Comparison of ENCODE assay signal across 9 cellular contexts in the genomic region with DNA sequence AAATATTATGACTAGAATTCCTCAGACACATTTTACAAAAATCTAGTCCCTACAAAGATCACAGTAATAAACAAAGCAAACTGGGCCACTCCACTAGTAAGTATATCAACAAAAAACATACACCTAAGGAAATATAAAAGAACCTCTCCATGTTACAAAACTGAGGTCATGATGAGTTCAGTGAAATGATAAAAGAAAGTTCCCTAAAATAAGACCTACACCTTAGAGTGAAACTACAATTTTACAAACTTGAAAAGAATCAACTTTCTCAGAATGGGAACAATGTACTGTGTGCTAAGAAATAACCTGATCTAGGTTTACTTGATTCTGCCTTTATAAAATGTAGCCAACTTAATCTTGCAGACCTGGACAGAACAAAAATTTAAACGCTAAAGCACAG. TPM values are rescaled to one million over a fixed set of nuclear protein-coding genes. Genes with fewer than 3 reads are reported as not detected.
DNase-seq lines count a peak whose midpoint lies in the region; ATAC-seq, FAIRE-seq and TF ChIP-seq lines count a peak whose summit lies in the region.
"Had no signal": no experiment of that assay in that cellular context is flagged by ENCODE, and none has a peak within 500 bp of the region (broad histone marks: within the 10 kb centered on the region; RNA-seq: fewer than 3 reads in every experiment).

No MANE protein-coding gene starts in this region.

- no peak overlapping the region for H2AFZ ChIP-seq in astrocyte (ENCODE audit: low read depth, low read length)

- H3K27me3 ChIP-seq in astrocyte (ENCODE audit: insufficient read depth, low read length) (no peaks in the 10 kb centered on the region), lower lobe of right lung (ENCODE audit: low read depth) (no peaks in the 10 kb centered on the region), thyroid gland (no peaks in the 10 kb centered on the region), testis (no peaks in the 10 kb centered on the region)

- intact Hi-C loops in lower lobe of right lung (cut with DNase I) = no loop called here
- intact Hi-C loops in thyroid gland (cut with DNase I) = no loop called here
- intact Hi-C loops in testis (cut with DNase I; ENCODE audit: low total_unique reads) = no loop called here

- H4K20me1 ChIP-seq in astrocyte (ENCODE audit: insufficient read depth, low read length) = peaks cover 11% of the 10 kb centered on the region

- DNase-seq in activated naive CD4-positive, alpha-beta T cell treated with Interleukin-2 at 50 U/mL for 16 hours = no peak
- no peak for DNase-seq in astrocyte (ENCODE audit: low read depth)
- no peak for DNase-seq in lower lobe of right lung
- DNase-seq in thyroid gland = no peak
- DNase-seq in testis = no peak
- DNase-seq in RWPE1 (ENCODE audit: low spot score) = no peak
- DNase-seq: HCEC 1CT had no signal

- H3K79me2 ChIP-seq in astrocyte (ENCODE audit: insufficient read depth, low read length) = peaks cover 8% of the 10 kb centered on the region

- POLR2A ChIA-PET in RWPE1 (lab: Yijun Ruan, JAX; ENCODE audit: low non-redundant PET) = no interaction called here

- H3K4me3 ChIP-seq in astrocyte (ENCODE audit: insufficient read depth, low read depth, low read length) (no peak overlapping the region), lower lobe of right lung (peak overlapping the region; percentile 89), thyroid gland (replicated peaks in 1 of 3) (peak overlapping the region in 1 of 3 donors; percentile 92), testis (no peak overlapping the region)

- no peak overlapping the region for H3K27ac ChIP-seq in astrocyte (ENCODE audit: low read depth, low read length)
- peak overlapping the region; percentile 95 for H3K27ac ChIP-seq in lower lobe of right lung
- H3K27ac ChIP-seq in thyroid gland = peak overlapping the region; percentile 52 to 92 (median 87)
- peak overlapping the region in 1 of 2 donors; percentile 12 for H3K27ac ChIP-seq in testis
- H3K27ac ChIP-seq in RWPE1 = no peak overlapping the region

- ATAC-seq in lower lobe of right lung (no peak), HG02798 (IDR thresholded peaks at IDR 0.05; ENCODE audit: poor library complexity, unreplicated experiment) (no peak)

- 18 to 28% methylated on average over 1 of the region's 1 CpG for WGBS in thyroid gland, 2 donors
- WGBS in testis, 2 donors = 32 to 44% methylated on average over 1 of the region's 1 CpG

- no peak overlapping the region for H3K9ac ChIP-seq in astrocyte (ENCODE audit: low read length)

- H3K4me2 ChIP-seq in astrocyte (ENCODE audit: low read length) = peak overlapping the region; percentile 93

- no peaks in the 10 kb centered on the region for H3K9me3 ChIP-seq in astrocyte (ENCODE audit: insufficient read depth, low read depth, low read length)
- H3K9me3 ChIP-seq in lower lobe of right lung = no peaks in the 10 kb centered on the region
- no peaks in the 10 kb centered on the region for H3K9me3 ChIP-seq in thyroid gland
- H3K9me3 ChIP-seq in testis = no peaks in the 10 kb centered on the region

- peak overlapping the region; percentile 92 for H3K4me3 Mint-ChIP-seq in activated naive CD4-positive, alpha-beta T cell treated with anti-CD3 and anti-CD28 coated beads, Interleukin-2, amount 50 U/mL, for 24 hours
- no peak overlapping the region for H3K4me3 Mint-ChIP-seq in astrocyte (ENCODE audit: unreplicated experiment)

- H3K9me3 Mint-ChIP-seq in activated naive CD4-positive, alpha-beta T cell treated with anti-CD3 and anti-CD28 coated beads, Interleukin-2, amount 50 U/mL, for 24 hours = no peaks in the 10 kb centered on the region
- H3K9me3 Mint-ChIP-seq in astrocyte (ENCODE audit: unreplicated experiment) = no peaks in the 10 kb centered on the region

- H3K4me1 Mint-ChIP-seq in activated naive CD4-positive, alpha-beta T cell treated with anti-CD3 and anti-CD28 coated beads, Interleukin-2, amount 50 U/mL, for 24 hours = peaks cover 56% of the 10 kb centered on the region
- H3K4me1 Mint-ChIP-seq in astrocyte (ENCODE audit: low read depth, unreplicated experiment) = peaks cover 3% of the 10 kb centered on the region

- no peak for FAIRE-seq in astrocyte (lab: Jason Lieb, UNC)

- CTCF ChIA-PET in RWPE1 (lab: Yijun Ruan, JAX) = interaction anchor here (0.6 kb wide), 1 partner anchor 124 kb away, joined by 3 read pairs; no protein-coding TSS in a partner anchor

- H3K36me3 ChIP-seq in astrocyte (ENCODE audit: insufficient read depth, low read length) (no peaks in the 10 kb centered on the region), lower lobe of right lung (no peaks in the 10 kb centered on the region), thyroid gland (no peaks in the 10 kb centered on the region), testis (ENCODE audit: low read depth, missing control alignments) (no peaks in the 10 kb centered on the region)

- no peaks in the 10 kb centered on the region for H3K27me3 Mint-ChIP-seq in activated naive CD4-positive, alpha-beta T cell treated with anti-CD3 and anti-CD28 coated beads, Interleukin-2, amount 50 U/mL, for 24 hours
- H3K27me3 Mint-ChIP-seq in astrocyte (ENCODE audit: low read depth, unreplicated experiment) = no peaks in the 10 kb centered on the region

- TF ChIP-seq CTCF in astrocyte (IDR thresholded peaks at IDR 0.05; ENCODE audit: insufficient read depth, low read depth, low read length) = no peak
- no peak for TF ChIP-seq CTCF in lower lobe of right lung (IDR thresholded peaks at IDR 0.05)
- no peak for TF ChIP-seq CTCF in thyroid gland (IDR thresholded peaks at IDR 0.05)
- TF ChIP-seq CTCF in testis (IDR thresholded peaks at IDR 0.05) = no peak
- TF ChIP-seq CTCF in RWPE1 (conservative IDR thresholded peaks at IDR 0.05; ENCODE audit: low read depth) = no peak

- H3K27ac Mint-ChIP-seq in activated naive CD4-positive, alpha-beta T cell treated with anti-CD3 and anti-CD28 coated beads, Interleukin-2, amount 50 U/mL, for 24 hours = peak overlapping the region; percentile 63
- H3K27ac Mint-ChIP-seq in astrocyte (ENCODE audit: unreplicated experiment) = no peak overlapping the region

- no peak for TF ChIP-seq POLR2A in thyroid gland (IDR thresholded peaks at IDR 0.05)
- no peak for TF ChIP-seq POLR2A in testis (IDR thresholded peaks at IDR 0.05)

- H3K36me3 Mint-ChIP-seq in activated naive CD4-positive, alpha-beta T cell treated with anti-CD3 and anti-CD28 coated beads, Interleukin-2, amount 50 U/mL, for 24 hours = peaks cover 12% of the 10 kb centered on the region
- no peaks in the 10 kb centered on the region for H3K36me3 Mint-ChIP-seq in astrocyte (ENCODE audit: low read depth, unreplicated experiment)

- H3K4me1 ChIP-seq in astrocyte (ENCODE audit: insufficient read depth, low read length) = peaks cover 11% of the 10 kb centered on the region
- peaks cover 43% of the 10 kb centered on the region for H3K4me1 ChIP-seq in lower lobe of right lung
- H3K4me1 ChIP-seq in thyroid gland = peaks cover 20 to 30% of the 10 kb centered on the region in 2 donors
- H3K4me1 ChIP-seq in testis = peaks cover 9% of the 10 kb centered on the region

RNA-seq across cellular contexts. Expression of a gene that starts 2.0 kb away (rescaled TPM):
- total RNA-seq in astrocyte (6.6 and 7.7 TPM in 2 replicates), lower lobe of right lung (73.8 TPM), thyroid gland (100 to 1,000 TPM in 1 of 4 donors, 10 to 100 TPM in 3; 89.7 to 126 (median 97.8) TPM), testis (10 to 100 TPM; 59.2 to 61.5 TPM)
- polyA plus RNA-seq in testis (ENCODE audit: insufficient read depth, low read depth, low replicate concordance) = 26.9 TPM

Comparison
In these comparisons a context has a peak if more than half of its experiments do, and no peak if none do; other contexts are left out.
1. H3K27ac ChIP-seq: peak in lower lobe of right lung (single experiment) and thyroid gland (3 of 3); none in astrocyte (single experiment) and RWPE1 (single experiment).